ENCODE assay signal across 8 cellular contexts in genomic region chr20:50283922-50284810, GRCh38.
DNase-seq lines count a peak whose midpoint lies in the region; ATAC-seq and TF ChIP-seq lines count a peak whose summit lies in the region.
"Had no signal": no experiment of that assay in that cellular context is flagged by ENCODE, and none has a peak within 500 bp of the region (broad histone marks: within the 10 kb centered on the region; RNA-seq: fewer than 3 reads in every experiment).

No MANE protein-coding gene starts in this region.

- intact Hi-C loops in left ventricle myocardium inferior (cut with micrococcal nuclease): no loop called here

- no peak overlapping the region for H3K4me3 ChIP-seq in left ventricle myocardium inferior

- H3K36me3 ChIP-seq in left ventricle myocardium inferior: no peaks in the 10 kb centered on the region

- H3K9me3 ChIP-seq in T-helper 17 cell (ENCODE audit: control insufficient read depth, low read length, poor library complexity, severe bottlenecking): no peaks in the 10 kb centered on the region
- H3K9me3 ChIP-seq in left ventricle myocardium inferior (replicated peaks): no peaks in the 10 kb centered on the region

- ATAC-seq in T-helper 17 cell: peak; percentile 63
- ATAC-seq in stimulated activated memory B cell treated with anti-CD40 and anti-IgM and Interleukin-4, amounts not matched to agents 10 μg/mL and 1 μg/mL and 100 μg/mL, for 72 hours: no peak
- ATAC-seq in GM18498 (IDR thresholded peaks at IDR 0.05; ENCODE audit: unreplicated experiment): no peak
- no peak for ATAC-seq in GM18868 (IDR thresholded peaks at IDR 0.05; ENCODE audit: unreplicated experiment)

- H3K27me3 Mint-ChIP-seq in T-helper 17 cell: peaks cover 59% of the 10 kb centered on the region
- H3K27me3 Mint-ChIP-seq in stimulated activated memory B cell treated with anti-CD40 and anti-IgM and Interleukin-4, amounts not matched to agents 10 μg/mL and 1 μg/mL and 100 μg/mL, for 72 hours: peaks cover 55% of the 10 kb centered on the region

- no peak overlapping the region for H3K4me3 Mint-ChIP-seq in T-helper 17 cell
- no peak overlapping the region for H3K4me3 Mint-ChIP-seq in stimulated activated memory B cell treated with anti-CD40 and anti-IgM and Interleukin-4, amounts not matched to agents 10 μg/mL and 1 μg/mL and 100 μg/mL, for 72 hours

- no peaks in the 10 kb centered on the region for H3K27me3 ChIP-seq in left ventricle myocardium inferior (ENCODE audit: low read depth)

- peak; percentile 44 for DNase-seq in HT1080 (ENCODE audit: low read depth)
- DNase-seq in T-helper 17 cell: no peak
- no peak for DNase-seq in left ventricle myocardium inferior
- no peak for DNase-seq in hippocampal formation (lab: John Stamatoyannopoulos, UW)

- no peak for TF ChIP-seq CTCF in left ventricle myocardium inferior (IDR thresholded peaks at IDR 0.05; ENCODE audit: borderline replicate concordance)

- no peak overlapping the region for H3K27ac Mint-ChIP-seq in T-helper 17 cell
- peak overlapping the region; percentile 81 for H3K27ac Mint-ChIP-seq in stimulated activated memory B cell treated with anti-CD40 and anti-IgM and Interleukin-4, amounts not matched to agents 10 μg/mL and 1 μg/mL and 100 μg/mL, for 72 hours

- peak overlapping the region; percentile 85 for H3K27ac ChIP-seq in left ventricle myocardium inferior (replicated peaks)
- H3K27ac ChIP-seq: KMS-11 had no signal

- peaks cover 20% of the 10 kb centered on the region for H3K4me1 Mint-ChIP-seq in T-helper 17 cell
- peaks cover 40% of the 10 kb centered on the region for H3K4me1 Mint-ChIP-seq in stimulated activated memory B cell treated with anti-CD40 and anti-IgM and Interleukin-4, amounts not matched to agents 10 μg/mL and 1 μg/mL and 100 μg/mL, for 72 hours

- peaks cover 49% of the 10 kb centered on the region for H3K4me1 ChIP-seq in left ventricle myocardium inferior

- no peaks in the 10 kb centered on the region for H3K9me3 Mint-ChIP-seq in stimulated activated memory B cell treated with anti-CD40 and anti-IgM and Interleukin-4, amounts not matched to agents 10 μg/mL and 1 μg/mL and 100 μg/mL, for 72 hours

- H3K36me3 Mint-ChIP-seq in T-helper 17 cell (ENCODE audit: low read depth): peaks cover 3% of the 10 kb centered on the region
- H3K36me3 Mint-ChIP-seq in stimulated activated memory B cell treated with anti-CD40 and anti-IgM and Interleukin-4, amounts not matched to agents 10 μg/mL and 1 μg/mL and 100 μg/mL, for 72 hours: no peaks in the 10 kb centered on the region
